12 cellular contexts compared by ENCODE assay signal in genomic region chr4:188159513-188160232, GRCh38. TPM values are rescaled to one million over a fixed set of nuclear protein-coding genes. Genes with fewer than 3 reads are reported as not detected.
"Had no signal": no experiment of that assay in that cellular context is flagged by ENCODE, and none has a peak within 500 bp of the region (broad histone marks: within the 10 kb centered on the region; RNA-seq: fewer than 3 reads in every experiment).

No MANE protein-coding gene starts in this region.

RNA-seq across cellular contexts. Expression of gene TRIML1, which starts 20.4 kb away (rescaled TPM):
- total RNA-seq: activated CD8-positive, alpha-beta T cell treated with anti-CD3 and anti-CD28 coated beads for 36 hours; activated naive CD8-positive, alpha-beta T cell treated with anti-CD3 and anti-CD28 coated beads for 36 hours; activated T-cell treated with anti-CD3 and anti-CD28 coated beads, Interleukin-2, amount 50 U/mL, for 72 hours; activated T-helper 2 cell treated with anti-CD3 and anti-CD28 coated beads, Interferon-gamma antibody, Interleukin-2, Interleukin-4, amounts not matched to agents 10 μg/mL and 5 μg/mL and 100 μg/mL, durations not matched to agents 14 hours and 24 hours and 36 hours; cardiac septum; PC-9; Right ventricle myocardium superior; RPMI7951; SJCRH30; T-helper 2 cell treated with Interferon-gamma antibody and Interleukin-4, amounts not matched to agents 100 ng/mL and 5 ng/mL, for 36 hours had no signal
- polyA plus RNA-seq: adipose tissue, SK-N-SH had no signal

RNA-seq across cellular contexts. Expression of gene TRIML2, which starts 50.3 kb away (rescaled TPM):
- total RNA-seq: activated CD8-positive, alpha-beta T cell treated with anti-CD3 and anti-CD28 coated beads for 36 hours; activated naive CD8-positive, alpha-beta T cell treated with anti-CD3 and anti-CD28 coated beads for 36 hours; activated T-cell treated with anti-CD3 and anti-CD28 coated beads, Interleukin-2, amount 50 U/mL, for 72 hours; activated T-helper 2 cell treated with anti-CD3 and anti-CD28 coated beads, Interferon-gamma antibody, Interleukin-2, Interleukin-4, amounts not matched to agents 10 μg/mL and 5 μg/mL and 100 μg/mL, durations not matched to agents 14 hours and 24 hours and 36 hours; cardiac septum; Right ventricle myocardium superior; RPMI7951; SJCRH30; T-helper 2 cell treated with Interferon-gamma antibody and Interleukin-4, amounts not matched to agents 100 ng/mL and 5 ng/mL, for 36 hours had no signal
- polyA plus RNA-seq: SK-N-SH had no signal
